Comparison of ENCODE assay signal across 16 cellular contexts in genomic region chr7:19619122-19619521, GRCh38.
"Had no signal": no experiment of that assay in that cellular context is flagged by ENCODE, and none has a peak within 500 bp of the region (broad histone marks: within the 10 kb centered on the region; RNA-seq: fewer than 3 reads in every experiment).

No MANE protein-coding gene starts in this region.

- ATAC-seq: left lobe of liver; natural killer cell treated with Interleukin-12 subunit alpha and Interleukin-12 subunit beta and Interleukin-15 and Interleukin-18, amount 100 ng/mL, for 72 hours; stimulated activated naive CD8-positive, alpha-beta T cell treated with anti-CD3 and anti-CD28 coated beads, Interleukin-15, amount 100 ng/mL, for 72 hours had no signal

- H3K4me3 ChIP-seq: thoracic aorta had no signal

- H3K9me3 Mint-ChIP-seq: activated CD4-positive, alpha-beta T cell treated with anti-CD3 and anti-CD28 coated beads, Interleukin-2, amount 10 ng/mL, durations not matched to agents 24 days and 14 days; endodermal cell had no signal

- H3K36me3 Mint-ChIP-seq: brain; natural killer cell treated with Interleukin-12 subunit alpha and Interleukin-12 subunit beta and Interleukin-15 and Interleukin-18, amount 100 ng/mL, for 72 hours had no signal

- H3K4me3 Mint-ChIP-seq: activated B cell treated with CpG ODN at 0.5 μM for 24 hours; activated CD4-positive, alpha-beta T cell treated with anti-CD3 and anti-CD28 coated beads, Interleukin-2, amount 10 ng/mL, durations not matched to agents 24 days and 14 days; brain; endodermal cell; natural killer cell treated with Interleukin-12 subunit alpha and Interleukin-12 subunit beta and Interleukin-15 and Interleukin-18, amount 100 ng/mL, for 72 hours; stimulated activated naive CD8-positive, alpha-beta T cell treated with anti-CD3 and anti-CD28 coated beads, Interleukin-15, amount 100 ng/mL, for 72 hours; T-helper 1 cell treated with Interleukin-12 subunit alpha and Interleukin-12 subunit beta and Interleukin-4 antibody, amounts not matched to agents 30 μg/mL and 1 μg/mL, for 36 hours had no signal

- H3K9me3 ChIP-seq: thoracic aorta had no signal

- DNase-seq: activated B cell treated with CpG ODN at 0.5 μM for 24 hours; activated CD4-positive, alpha-beta T cell treated with anti-CD3 and anti-CD28 coated beads, Interleukin-2, amount 10 ng/mL, durations not matched to agents 24 days and 14 days; activated naive CD4-positive, alpha-beta T cell treated with anti-CD3 and anti-CD28 coated beads, Interleukin-2, amount 50 U/mL, for 16 hours; amniotic stem cell; dermis blood vessel endothelial cell; endodermal cell; erythroblast; head of caudate nucleus; stimulated activated CD4-positive, alpha-beta T cell treated with anti-CD3 and anti-CD28 coated beads, Interleukin-15, amount 100 ng/mL, for 24 hours; stimulated activated CD4-positive, alpha-beta T cell treated with anti-CD3 and anti-CD28 coated beads, Interleukin-4, amount 100 ng/mL, for 24 hours; stimulated activated naive CD8-positive, alpha-beta T cell treated with anti-CD3 and anti-CD28 coated beads, Interleukin-15, amount 100 ng/mL, for 72 hours had no signal

- H3K27ac ChIP-seq: thoracic aorta had no signal

- H3K27ac Mint-ChIP-seq: activated B cell treated with CpG ODN at 0.5 μM for 24 hours; activated CD4-positive, alpha-beta T cell treated with anti-CD3 and anti-CD28 coated beads, Interleukin-2, amount 10 ng/mL, durations not matched to agents 24 days and 14 days; brain; endodermal cell; natural killer cell treated with Interleukin-12 subunit alpha and Interleukin-12 subunit beta and Interleukin-15 and Interleukin-18, amount 100 ng/mL, for 72 hours; stimulated activated naive CD8-positive, alpha-beta T cell treated with anti-CD3 and anti-CD28 coated beads, Interleukin-15, amount 100 ng/mL, for 72 hours; T-helper 1 cell treated with Interleukin-12 subunit alpha and Interleukin-12 subunit beta and Interleukin-4 antibody, amounts not matched to agents 30 μg/mL and 1 μg/mL, for 36 hours had no signal

- H3K36me3 ChIP-seq: thoracic aorta had no signal

- H3K4me1 Mint-ChIP-seq: activated B cell treated with CpG ODN at 0.5 μM for 24 hours; activated CD4-positive, alpha-beta T cell treated with anti-CD3 and anti-CD28 coated beads, Interleukin-2, amount 10 ng/mL, durations not matched to agents 24 days and 14 days; brain; endodermal cell; stimulated activated naive CD8-positive, alpha-beta T cell treated with anti-CD3 and anti-CD28 coated beads, Interleukin-15, amount 100 ng/mL, for 72 hours had no signal

- H3K27me3 Mint-ChIP-seq: activated B cell treated with CpG ODN at 0.5 μM for 24 hours; activated CD4-positive, alpha-beta T cell treated with anti-CD3 and anti-CD28 coated beads, Interleukin-2, amount 10 ng/mL, durations not matched to agents 24 days and 14 days; brain; natural killer cell treated with Interleukin-12 subunit alpha and Interleukin-12 subunit beta and Interleukin-15 and Interleukin-18, amount 100 ng/mL, for 72 hours; stimulated activated naive CD8-positive, alpha-beta T cell treated with anti-CD3 and anti-CD28 coated beads, Interleukin-15, amount 100 ng/mL, for 72 hours had no signal
